ENCODE assay signal across 1 cellular context in the genomic region with DNA sequence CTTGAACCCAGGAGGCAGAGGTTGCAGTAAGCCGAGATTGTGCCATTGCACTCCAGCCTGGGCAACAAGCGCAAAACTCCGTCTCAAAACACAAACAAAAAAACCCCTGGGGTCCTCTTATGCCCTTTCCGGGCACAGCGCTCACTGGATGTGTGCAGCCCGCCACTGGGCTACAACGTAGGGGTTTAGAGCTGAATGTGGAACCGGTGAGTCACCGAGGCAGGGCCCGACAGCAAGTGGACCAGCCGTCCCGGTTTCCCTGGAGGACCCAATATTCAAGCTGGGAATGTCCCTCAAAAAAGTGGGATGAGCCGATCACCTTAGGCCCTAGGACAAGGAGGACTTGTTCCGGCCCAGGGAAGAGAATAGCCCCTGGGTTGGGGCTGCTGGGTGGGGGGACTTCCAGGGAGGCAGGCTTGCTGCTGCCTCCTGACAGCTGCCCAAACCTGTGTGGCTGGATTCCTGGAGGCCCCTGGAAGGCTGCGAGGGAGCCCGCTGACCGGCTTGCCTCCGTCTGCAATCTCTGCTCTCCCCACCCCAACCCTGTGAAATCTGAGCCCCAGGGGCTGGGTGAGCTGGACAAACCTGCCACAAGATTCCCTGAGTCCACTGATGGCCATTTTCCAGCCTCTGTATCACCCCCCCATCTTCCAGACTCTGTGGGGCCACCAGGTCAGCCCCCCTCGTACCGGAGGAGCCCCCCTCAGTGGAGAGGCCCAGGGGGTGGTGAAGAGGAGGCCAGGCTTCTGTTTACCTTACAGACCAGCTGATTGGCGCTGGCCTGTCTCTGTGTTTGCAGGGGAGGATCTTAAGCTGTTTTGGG.
TF ChIP-seq lines count a peak whose summit lies in the region.

No MANE protein-coding gene starts in this region.

TF ChIP-seq in liver, 16 proteins besides CTCF, POLR2A, EP300 and RAD21 (continued from another document):
- TF ChIP-seq, protein P1, sequence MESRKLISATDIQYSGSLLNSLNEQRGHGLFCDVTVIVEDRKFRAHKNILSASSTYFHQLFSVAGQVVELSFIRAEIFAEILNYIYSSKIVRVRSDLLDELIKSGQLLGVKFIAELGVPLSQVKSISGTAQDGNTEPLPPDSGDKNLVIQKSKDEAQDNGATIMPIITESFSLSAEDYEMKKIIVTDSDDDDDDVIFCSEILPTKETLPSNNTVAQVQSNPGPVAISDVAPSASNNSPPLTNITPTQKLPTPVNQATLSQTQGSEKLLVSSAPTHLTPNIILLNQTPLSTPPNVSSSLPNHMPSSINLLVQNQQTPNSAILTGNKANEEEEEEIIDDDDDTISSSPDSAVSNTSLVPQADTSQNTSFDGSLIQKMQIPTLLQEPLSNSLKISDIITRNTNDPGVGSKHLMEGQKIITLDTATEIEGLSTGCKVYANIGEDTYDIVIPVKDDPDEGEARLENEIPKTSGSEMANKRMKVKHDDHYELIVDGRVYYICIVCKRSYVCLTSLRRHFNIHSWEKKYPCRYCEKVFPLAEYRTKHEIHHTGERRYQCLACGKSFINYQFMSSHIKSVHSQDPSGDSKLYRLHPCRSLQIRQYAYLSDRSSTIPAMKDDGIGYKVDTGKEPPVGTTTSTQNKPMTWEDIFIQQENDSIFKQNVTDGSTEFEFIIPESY (IDR thresholded peaks at IDR 0.05): no peak
- TF ChIP-seq HNF4A (conservative IDR thresholded peaks at IDR 0.05): no peak
TF ChIP-seq in liver: peak in this region for 1.
